13 cellular contexts compared by ENCODE assay signal in genomic region chr17:67171560-67171959, GRCh38.
DNase-seq lines count a peak whose midpoint lies in the region; ATAC-seq and TF ChIP-seq lines count a peak whose summit lies in the region.
"Had no signal": no experiment of that assay in that cellular context is flagged by ENCODE, and none has a peak within 500 bp of the region (broad histone marks: within the 10 kb centered on the region; RNA-seq: fewer than 3 reads in every experiment).

No MANE protein-coding gene starts in this region.

- H3K27me3 ChIP-seq in ascending aorta = no peaks in the 10 kb centered on the region
- H3K27me3 ChIP-seq: thyroid gland had no signal

- H3K27ac ChIP-seq in ascending aorta = no peak overlapping the region
- H3K27ac ChIP-seq in RWPE1 = no peak overlapping the region
- H3K27ac ChIP-seq: thyroid gland had no signal

- no peak overlapping the region for H3K4me3 ChIP-seq in ascending aorta
- H3K4me3 ChIP-seq: thyroid gland had no signal

- intact Hi-C loops in ascending aorta (cut with DNase I) = no loop called here

- no peaks in the 10 kb centered on the region for H3K9me3 ChIP-seq in ascending aorta
- H3K9me3 ChIP-seq: thyroid gland had no signal

- TF ChIP-seq CTCF in ascending aorta (IDR thresholded peaks at IDR 0.05) (no peak), RWPE1 (conservative IDR thresholded peaks at IDR 0.05; ENCODE audit: low read depth) (no peak)

- peaks cover 11% of the 10 kb centered on the region for H3K4me1 Mint-ChIP-seq in activated T-helper 17 cell treated with anti-CD3 and anti-CD28 coated beads, Interleukin-2, amount 50 U/mL, for 72 hours
- H3K4me1 Mint-ChIP-seq in T-cell = peaks cover 6 to 8% (median 8%) of the 10 kb centered on the region in 3 donors

- H3K9me3 Mint-ChIP-seq in activated T-helper 17 cell treated with anti-CD3 and anti-CD28 coated beads, Interleukin-2, amount 50 U/mL, for 72 hours = no peaks in the 10 kb centered on the region
- no peaks in the 10 kb centered on the region for H3K9me3 Mint-ChIP-seq in T-cell

- H3K4me3 Mint-ChIP-seq in activated T-helper 17 cell treated with anti-CD3 and anti-CD28 coated beads, Interleukin-2, amount 50 U/mL, for 72 hours = no peak overlapping the region
- H3K4me3 Mint-ChIP-seq in T-cell = no peak overlapping the region

- H3K27me3 Mint-ChIP-seq in activated T-helper 17 cell treated with anti-CD3 and anti-CD28 coated beads, Interleukin-2, amount 50 U/mL, for 72 hours = no peaks in the 10 kb centered on the region
- H3K27me3 Mint-ChIP-seq in T-cell = no peaks in the 10 kb centered on the region

- H3K27ac Mint-ChIP-seq in activated T-helper 17 cell treated with anti-CD3 and anti-CD28 coated beads, Interleukin-2, amount 50 U/mL, for 72 hours = peak overlapping the region; percentile 11
- peak overlapping the region in 1 of 2 donors; percentile 41 for H3K27ac Mint-ChIP-seq in T-cell

- peak; percentile 92 for ATAC-seq in GM18861 (IDR thresholded peaks at IDR 0.05; ENCODE audit: unreplicated experiment)
- peak; percentile 98 for ATAC-seq in GM21390 (IDR thresholded peaks at IDR 0.05; ENCODE audit: unreplicated experiment)
- ATAC-seq in HG03066 (IDR thresholded peaks at IDR 0.05; ENCODE audit: low read depth, unreplicated experiment) = peak; percentile 98
- ATAC-seq in activated T-helper 17 cell treated with anti-CD3 and anti-CD28 coated beads, Interleukin-2, amount 50 U/mL, for 72 hours (replicated peaks) = no peak
- no peak for ATAC-seq in T-cell (replicated peaks in 1 of 4)

- H3K36me3 ChIP-seq in ascending aorta = peaks cover 4 to 27% of the 10 kb centered on the region in 2 donors
- H3K36me3 ChIP-seq: thyroid gland had no signal

- DNase-seq in ascending aorta (ENCODE audit: low spot score in 2 of 2) (no peak), T-cell (no peak), globus pallidus (ENCODE audit: low spot score) (no peak), RWPE1 (ENCODE audit: low spot score) (no peak)
- DNase-seq: activated CD4-positive, CD25-positive, alpha-beta regulatory T cell treated with anti-CD3 and anti-CD28 coated beads, Interleukin-2, amount 50 U/mL, for 72 hours; DND-41; NCI-H187 treated with DMSO at 0.1 percent for 48 hours; stimulated activated CD4-positive, alpha-beta T cell treated with anti-CD3 and anti-CD28 coated beads, Interleukin-4, amount 100 ng/mL, for 24 hours; thyroid gland had no signal

- H3K4me1 ChIP-seq in ascending aorta = no peaks in the 10 kb centered on the region
- H3K4me1 ChIP-seq: thyroid gland had no signal

- POLR2A ChIA-PET in T-cell (lab: Charles Lee) (interaction anchor here in 1 of 2 donors (0.7 kb wide), 1 partner anchor 548 kb away, joined by 4 read pairs; no protein-coding TSS in a partner anchor), RWPE1 (lab: Yijun Ruan, JAX; ENCODE audit: low non-redundant PET) (no interaction called here)

- CTCF ChIA-PET in T-cell (lab: Charles Lee) (no interaction called here), RWPE1 (lab: Yijun Ruan, JAX) (no interaction called here)

- H3K36me3 Mint-ChIP-seq in activated T-helper 17 cell treated with anti-CD3 and anti-CD28 coated beads, Interleukin-2, amount 50 U/mL, for 72 hours (ENCODE audit: low read depth) = peaks cover 85% of the 10 kb centered on the region
- H3K36me3 Mint-ChIP-seq in T-cell = peaks cover 42% of the 10 kb centered on the region

Comparison
In these comparisons a context has a peak if more than half of its experiments do, and no peak if none do; other contexts are left out.
1. ATAC-seq: peak in GM18861 (single experiment), GM21390 (single experiment) and HG03066 (single experiment); none in activated T-helper 17 cell treated with anti-CD3 and anti-CD28 coated beads, Interleukin-2, amount 50 U/mL, for 72 hours (single experiment) and T-cell (0 of 4).